1 cellular context compared by ENCODE assay signal in the genomic region with DNA sequence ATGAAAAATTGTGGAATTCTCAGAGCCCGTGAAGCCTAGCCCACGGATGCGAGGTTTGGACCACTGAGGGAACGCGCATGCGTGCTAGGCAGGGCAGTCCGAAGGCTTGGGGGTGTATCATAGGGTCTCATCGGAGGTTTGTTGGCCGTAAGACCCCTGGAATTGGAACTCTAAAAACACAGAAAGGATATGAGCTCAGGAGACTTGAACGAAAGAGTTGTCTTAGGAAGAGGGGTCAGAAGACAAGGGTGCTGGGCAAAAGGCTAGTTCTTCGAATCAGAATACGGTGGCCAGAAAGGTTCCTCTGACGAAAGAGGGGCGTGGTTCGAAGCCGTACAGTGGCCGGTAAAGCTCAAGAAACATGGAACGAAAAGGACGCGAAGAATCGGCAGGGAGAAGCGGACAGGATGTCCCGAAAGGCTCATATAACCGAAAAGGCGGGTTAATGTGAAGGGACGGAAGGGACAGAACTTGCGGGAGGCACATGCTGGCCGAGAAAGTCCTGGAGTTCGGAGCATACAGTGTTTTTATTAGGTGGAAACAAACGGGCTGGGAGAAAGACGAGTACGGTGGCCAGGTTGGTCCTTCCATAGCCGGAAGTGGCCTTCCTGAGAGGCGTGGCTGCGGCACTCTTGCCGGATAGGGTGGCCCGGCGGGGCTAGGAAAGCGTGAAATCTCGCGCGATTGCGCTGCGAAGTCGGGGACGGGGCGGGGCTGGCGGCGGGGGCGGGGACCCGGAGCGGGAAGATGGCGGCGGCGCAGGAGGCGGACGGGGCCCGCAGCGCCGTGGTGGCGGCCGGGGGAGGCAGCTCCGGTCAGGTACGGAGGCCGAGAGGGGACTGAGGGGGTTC.
TF ChIP-seq lines count a peak whose summit lies in the region.

A gene with protein sequence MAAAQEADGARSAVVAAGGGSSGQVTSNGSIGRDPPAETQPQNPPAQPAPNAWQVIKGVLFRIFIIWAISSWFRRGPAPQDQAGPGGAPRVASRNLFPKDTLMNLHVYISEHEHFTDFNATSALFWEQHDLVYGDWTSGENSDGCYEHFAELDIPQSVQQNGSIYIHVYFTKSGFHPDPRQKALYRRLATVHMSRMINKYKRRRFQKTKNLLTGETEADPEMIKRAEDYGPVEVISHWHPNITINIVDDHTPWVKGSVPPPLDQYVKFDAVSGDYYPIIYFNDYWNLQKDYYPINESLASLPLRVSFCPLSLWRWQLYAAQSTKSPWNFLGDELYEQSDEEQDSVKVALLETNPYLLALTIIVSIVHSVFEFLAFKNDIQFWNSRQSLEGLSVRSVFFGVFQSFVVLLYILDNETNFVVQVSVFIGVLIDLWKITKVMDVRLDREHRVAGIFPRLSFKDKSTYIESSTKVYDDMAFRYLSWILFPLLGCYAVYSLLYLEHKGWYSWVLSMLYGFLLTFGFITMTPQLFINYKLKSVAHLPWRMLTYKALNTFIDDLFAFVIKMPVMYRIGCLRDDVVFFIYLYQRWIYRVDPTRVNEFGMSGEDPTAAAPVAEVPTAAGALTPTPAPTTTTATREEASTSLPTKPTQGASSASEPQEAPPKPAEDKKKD (plus strand): TSS at position 732 of the 851 bp plus-strand sequence. CDS start 16 bp downstream, at position 748.

TF ChIP-seq in WTC11, 78 proteins besides CTCF, POLR2A, EP300 and RAD21 (continued from another document):
- TF ChIP-seq, protein P1, sequence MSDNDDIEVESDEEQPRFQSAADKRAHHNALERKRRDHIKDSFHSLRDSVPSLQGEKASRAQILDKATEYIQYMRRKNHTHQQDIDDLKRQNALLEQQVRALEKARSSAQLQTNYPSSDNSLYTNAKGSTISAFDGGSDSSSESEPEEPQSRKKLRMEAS (CRISPR knock-in tag; IDR thresholded peaks at IDR 0.05) = peak; percentile 36; the same call in 1 of the 2 replicates
- TF ChIP-seq SMAD4 (CRISPR knock-in tag; IDR thresholded peaks at IDR 0.05) (no peak), SMAD3 (CRISPR knock-in tag; IDR thresholded peaks at IDR 0.05; ENCODE audit: borderline replicate concordance) (peak; percentile 82), FOXK1 (CRISPR knock-in tag; IDR thresholded peaks at IDR 0.05) (peak; percentile 84)
- TF ChIP-seq, protein P2, sequence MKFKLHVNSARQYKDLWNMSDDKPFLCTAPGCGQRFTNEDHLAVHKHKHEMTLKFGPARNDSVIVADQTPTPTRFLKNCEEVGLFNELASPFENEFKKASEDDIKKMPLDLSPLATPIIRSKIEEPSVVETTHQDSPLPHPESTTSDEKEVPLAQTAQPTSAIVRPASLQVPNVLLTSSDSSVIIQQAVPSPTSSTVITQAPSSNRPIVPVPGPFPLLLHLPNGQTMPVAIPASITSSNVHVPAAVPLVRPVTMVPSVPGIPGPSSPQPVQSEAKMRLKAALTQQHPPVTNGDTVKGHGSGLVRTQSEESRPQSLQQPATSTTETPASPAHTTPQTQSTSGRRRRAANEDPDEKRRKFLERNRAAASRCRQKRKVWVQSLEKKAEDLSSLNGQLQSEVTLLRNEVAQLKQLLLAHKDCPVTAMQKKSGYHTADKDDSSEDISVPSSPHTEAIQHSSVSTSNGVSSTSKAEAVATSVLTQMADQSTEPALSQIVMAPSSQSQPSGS (CRISPR knock-in tag; IDR thresholded peaks at IDR 0.05; ENCODE audit: borderline replicate concordance, low read depth) = no peak
